Comparison of ENCODE assay signal across 8 cellular contexts in genomic region chrX:153687121-153688039, GRCh38. TPM values are rescaled to one million over a fixed set of nuclear protein-coding genes. Genes with fewer than 3 reads are reported as not detected.
DNase-seq lines count a peak whose midpoint lies in the region; ATAC-seq, FAIRE-seq and TF ChIP-seq lines count a peak whose summit lies in the region.

SLC6A8 (plus strand) TSS chrX:153687926; CDS start chrX:153688575, 649 bp downstream.

- CTCF ChIA-PET in activated naive CD4-positive, alpha-beta T cell treated with anti-CD3 and anti-CD28 coated beads for 36 hours (lab: Charles Lee): interaction anchor here (0.5 to 2.1 kb wide), 6 partner anchors 12 to 856 kb away, joined by 3 to 5 read pairs (median 3); no protein-coding TSS in a partner anchor

- no peak within 1 kb of the TSS for H3K27ac Mint-ChIP-seq in activated naive CD4-positive, alpha-beta T cell treated with anti-CD3 and anti-CD28 coated beads for 36 hours

- no peak for FAIRE-seq in GM19239 (lab: Jason Lieb, UNC)

- H3K36me3 Mint-ChIP-seq in activated naive CD4-positive, alpha-beta T cell treated with anti-CD3 and anti-CD28 coated beads for 36 hours (ENCODE audit: low read depth): no peaks in the 10 kb centered on the region

- H3K27me3 Mint-ChIP-seq in activated naive CD4-positive, alpha-beta T cell treated with anti-CD3 and anti-CD28 coated beads for 36 hours (ENCODE audit: low read depth): peaks cover 4% of the 10 kb centered on the region

- no peak for TF ChIP-seq CTCF in omental fat pad (IDR thresholded peaks at IDR 0.05)

- peak within 1 kb of the TSS; percentile 61 for H3K4me3 Mint-ChIP-seq in activated naive CD4-positive, alpha-beta T cell treated with anti-CD3 and anti-CD28 coated beads for 36 hours

- no peaks in the 10 kb centered on the region for H3K4me1 Mint-ChIP-seq in activated naive CD4-positive, alpha-beta T cell treated with anti-CD3 and anti-CD28 coated beads for 36 hours (ENCODE audit: low read depth)

- no peaks in the 10 kb centered on the region for H3K9me3 Mint-ChIP-seq in activated naive CD4-positive, alpha-beta T cell treated with anti-CD3 and anti-CD28 coated beads for 36 hours

- DNase-seq in AG08396 (ENCODE audit: low spot score) (peak; percentile 87), GM19239 (ENCODE audit: insufficient read length, low spot score) (peak; percentile 20), NCI-H774 (lab: John Stamatoyannopoulos, UW) (peak; percentile 57), glomerular endothelial cell (ENCODE audit: extremely low read depth, low read depth, low spot score) (no peak), omental fat pad (ENCODE audit: low spot score) (peak; percentile 34), NK-92 (lab: John Stamatoyannopoulos, UW; ENCODE audit: unreplicated experiment) (no peak)
- peak; percentile 42 for DNase-seq in activated naive CD4-positive, alpha-beta T cell treated with anti-CD3 and anti-CD28 coated beads for 36 hours

- intact Hi-C loops in activated naive CD4-positive, alpha-beta T cell treated with anti-CD3 and anti-CD28 coated beads for 36 hours (cut with micrococcal nuclease): loop anchor here (1.0 to 2.0 kb wide), 2 partner anchors 21 to 67 kb away; no protein-coding TSS in a partner anchor

- ATAC-seq in omental fat pad (ENCODE audit: low FRiP score) (peak; percentile 47), GM19467 (IDR thresholded peaks at IDR 0.05; ENCODE audit: unreplicated experiment) (no peak)

RNA-seq across cellular contexts. Expression of gene SLC6A8, which starts in this region (rescaled TPM):
- under 1 TPM; 0.32 to 0.41 TPM for total RNA-seq in activated naive CD4-positive, alpha-beta T cell treated with anti-CD3 and anti-CD28 coated beads for 36 hours
- 17.3 and 18.7 TPM in 2 replicates for total RNA-seq in glomerular endothelial cell
- 10 to 100 TPM; 13.5 to 32.4 (median 26.3) TPM for total RNA-seq in omental fat pad

Comparison
In these comparisons a context has a peak if more than half of its experiments do, and no peak if none do; other contexts are left out.
1. RNA of gene SLC6A8 (total RNA-seq): 13.5 to 32.4 TPM in omental fat pad and 17.3 to 18.7 TPM in glomerular endothelial cell; 0.32 to 0.41 TPM in activated naive CD4-positive, alpha-beta T cell treated with anti-CD3 and anti-CD28 coated beads for 36 hours; every median in the first group is over 10 times any median in the second.
2. Peak in DNase-seq in activated naive CD4-positive, alpha-beta T cell treated with anti-CD3 and anti-CD28 coated beads for 36 hours; RNA of the gene not detected or under 1 TPM.
3. DNase-seq: peak in AG08396 (single experiment), GM19239 (single experiment), NCI-H774 (single experiment) and omental fat pad (single experiment); none in glomerular endothelial cell (single experiment) and NK-92 (single experiment).